ENCODE assay signal across 25 cellular contexts in the genomic region with DNA sequence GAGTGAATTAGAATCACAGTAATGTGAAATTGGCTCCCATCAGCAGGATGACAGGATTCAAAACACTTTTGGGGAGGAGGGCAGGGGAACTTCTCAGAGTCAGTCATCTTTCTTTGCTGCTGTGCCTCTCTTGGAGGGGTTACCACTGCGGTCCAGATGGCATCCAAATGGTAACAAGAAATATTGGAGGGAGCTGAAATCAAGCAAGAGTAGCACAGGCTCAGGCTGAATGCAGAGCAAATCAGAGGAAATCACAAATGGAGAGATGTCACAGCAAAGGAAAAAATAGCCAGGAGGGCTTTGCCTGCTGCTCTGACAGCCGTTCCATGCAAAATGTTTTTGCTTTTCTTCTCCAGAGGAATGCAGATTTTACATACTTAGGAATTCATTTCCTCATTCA.
"Had no signal": no experiment of that assay in that cellular context is flagged by ENCODE, and none has a peak within 500 bp of the region (broad histone marks: within the 10 kb centered on the region; RNA-seq: fewer than 3 reads in every experiment).

No MANE protein-coding gene starts in this region.

- H3K9me3 ChIP-seq: neutrophil, pancreas, psoas muscle, right lobe of liver, sigmoid colon, stomach, thoracic aorta, thyroid gland, tibial nerve, upper lobe of left lung, vagina had no signal

- H3K27me3 ChIP-seq: neutrophil, pancreas, right lobe of liver, sigmoid colon, stomach, thyroid gland, tibial nerve, upper lobe of left lung, vagina had no signal

- H3K4me1 ChIP-seq: pancreas, psoas muscle, right lobe of liver, sigmoid colon, stomach, thyroid gland, tibial nerve, upper lobe of left lung, vagina had no signal

- H3K27ac ChIP-seq: neutrophil, pancreas, psoas muscle, right lobe of liver, sigmoid colon, stomach, thoracic aorta, thyroid gland, tibial nerve, upper lobe of left lung, vagina had no signal

- DNase-seq: nephron progenitor cell; nucleus accumbens; pancreas; posterior cingulate gyrus; psoas muscle; right cardiac atrium; right lobe of liver; sigmoid colon; small intestine; stimulated activated CD4-positive, alpha-beta T cell treated with anti-CD3 and anti-CD28 coated beads, Interleukin-15, amount 100 ng/mL, for 24 hours; stimulated activated CD4-positive, alpha-beta T cell treated with anti-CD3 and anti-CD28 coated beads, Interleukin-2, amount 100 ng/mL, for 24 hours; stimulated activated CD4-positive, alpha-beta T cell treated with anti-CD3 and anti-CD28 coated beads, Interleukin-2, amount 100 ng/mL, for 48 hours; stimulated activated CD4-positive, alpha-beta T cell treated with anti-CD3 and anti-CD28 coated beads, Interleukin-4, amount 100 ng/mL, for 24 hours; stimulated activated naive B cell treated with anti-CD40 and anti-IgM and Interleukin-4, amounts not matched to agents 10 μg/mL and 1 μg/mL and 100 μg/mL, for 72 hours; stimulated activated naive CD4-positive, alpha-beta T cell treated with Interleukin-2 at 50 U/mL for 16 hours; stomach; thyroid gland; trophoblast cell; upper lobe of left lung had no signal

- ATAC-seq: natural killer cell treated with Interleukin-12 subunit alpha and Interleukin-12 subunit beta and Interleukin-15 and Interleukin-18, amount 100 ng/mL, for 72 hours; pancreas; psoas muscle; right cardiac atrium; right lobe of liver; stimulated activated effector memory CD8-positive, alpha-beta T cell treated with anti-CD3 and anti-CD28 coated beads, Interleukin-12 subunit alpha, Interleukin-12 subunit beta, amount 100 ng/mL, for 72 hours; stimulated activated naive B cell treated with anti-CD40 and anti-IgM and Interleukin-4, amounts not matched to agents 10 μg/mL and 1 μg/mL and 100 μg/mL, for 72 hours had no signal

- H3K4me3 ChIP-seq: pancreas, psoas muscle, right lobe of liver, sigmoid colon, stomach, thoracic aorta, thyroid gland, tibial nerve, upper lobe of left lung, vagina had no signal

- H3K36me3 ChIP-seq: neutrophil, pancreas, right lobe of liver, sigmoid colon, stomach, thoracic aorta, thyroid gland, tibial nerve, upper lobe of left lung, vagina had no signal
